8 cellular contexts compared by ENCODE assay signal in genomic region chr14:70821916-70822705, GRCh38. TPM values are rescaled to one million over a fixed set of nuclear protein-coding genes. Genes with fewer than 3 reads are reported as not detected.
DNase-seq lines count a peak whose midpoint lies in the region; ATAC-seq and TF ChIP-seq lines count a peak whose summit lies in the region.

No MANE protein-coding gene starts in this region.

- DNase-seq in EH (ENCODE audit: low read depth) = peak; percentile 57
- peak; percentile 13 to 30 (median 18) for DNase-seq in activated CD4-positive, CD25-positive, alpha-beta regulatory T cell (lab: John Stamatoyannopoulos, UW)
- DNase-seq in central memory CD8-positive, alpha-beta T cell (ENCODE audit: low spot score in 2 of 2) = peak in 1 of 2 donors; percentile 17
- peak; percentile 65 for DNase-seq in left lobe of liver (ENCODE audit: low spot score)
- DNase-seq in stimulated activated CD4-positive, alpha-beta T cell treated with anti-CD3 and anti-CD28 coated beads, Interleukin-1b, Interleukin-23, amount 100 ng/mL, for 48 hours = peak; percentile 70
- no peak for DNase-seq in NCI-H1048 (lab: John Stamatoyannopoulos, UW)

- H3K4me1 ChIP-seq in Loucy (ENCODE audit: insufficient read depth, low read length, poor library complexity, severe bottlenecking) = peaks cover 20% of the 10 kb centered on the region

- H3F3A ChIP-seq in Loucy (ENCODE audit: low read depth) = no peaks in the 10 kb centered on the region

- no peaks in the 10 kb centered on the region for H3K36me3 ChIP-seq in Loucy (ENCODE audit: insufficient read depth, low read length)

- H3K9me3 ChIP-seq in Loucy (ENCODE audit: insufficient read depth, low read depth, low read length) = no peaks in the 10 kb centered on the region

- H3K27me3 Mint-ChIP-seq in central memory CD8-positive, alpha-beta T cell = peaks cover 20% of the 10 kb centered on the region

- H3K4me1 Mint-ChIP-seq in central memory CD8-positive, alpha-beta T cell = peaks cover 17% of the 10 kb centered on the region

- peak overlapping the region; percentile 82 for H3K4me3 ChIP-seq in Loucy (ENCODE audit: low read length, poor library complexity, severe bottlenecking)

- TF ChIP-seq CTCF in Loucy (conservative IDR thresholded peaks at IDR 0.05; ENCODE audit: low read length) = no peak

- peak overlapping the region; percentile 87 for H3K4me3 Mint-ChIP-seq in central memory CD8-positive, alpha-beta T cell

- peaks cover 8% of the 10 kb centered on the region for H3K36me3 Mint-ChIP-seq in central memory CD8-positive, alpha-beta T cell (ENCODE audit: insufficient read depth)

- H3K27me3 ChIP-seq in Loucy (ENCODE audit: insufficient read depth, low read length, poor library complexity, severe bottlenecking) = peaks cover 11% of the 10 kb centered on the region

- no peaks in the 10 kb centered on the region for H3K9me3 Mint-ChIP-seq in central memory CD8-positive, alpha-beta T cell

- no peaks in the 10 kb centered on the region for H3K9me2 ChIP-seq in Loucy (replicated peaks; ENCODE audit: low read depth, low read length)

- no peaks in the 10 kb centered on the region for H3K79me2 ChIP-seq in Loucy (ENCODE audit: insufficient read depth, low read length)

- ATAC-seq in central memory CD8-positive, alpha-beta T cell (replicated peaks; ENCODE audit: extremely low read depth, poor library complexity, severe bottlenecking) = peak; percentile 55
- ATAC-seq in left lobe of liver = peak; percentile 70
- ATAC-seq in HG02623 (IDR thresholded peaks at IDR 0.05; ENCODE audit: unreplicated experiment) = no peak

- peak overlapping the region; percentile 78 for H3K9ac ChIP-seq in Loucy (ENCODE audit: low read depth, low read length, poor library complexity, severe bottlenecking)

- H4K20me1 ChIP-seq in Loucy (ENCODE audit: insufficient read depth, low read length, poor library complexity, severe bottlenecking) = no peaks in the 10 kb centered on the region

- H3K27ac Mint-ChIP-seq in central memory CD8-positive, alpha-beta T cell (ENCODE audit: low read depth) = peak overlapping the region; percentile 74

- H3K4me2 ChIP-seq in Loucy (ENCODE audit: low read depth, low read length, poor library complexity, severe bottlenecking) = peak overlapping the region; percentile 90

- H2AFZ ChIP-seq in Loucy (ENCODE audit: low read length) = peak overlapping the region; percentile 99

RNA-seq across cellular contexts. Expression of gene MAP3K9, which starts 12.8 kb away (rescaled TPM):
- total RNA-seq in left lobe of liver = 3.1 TPM
